10 cellular contexts compared by ENCODE assay signal in the genomic region with DNA sequence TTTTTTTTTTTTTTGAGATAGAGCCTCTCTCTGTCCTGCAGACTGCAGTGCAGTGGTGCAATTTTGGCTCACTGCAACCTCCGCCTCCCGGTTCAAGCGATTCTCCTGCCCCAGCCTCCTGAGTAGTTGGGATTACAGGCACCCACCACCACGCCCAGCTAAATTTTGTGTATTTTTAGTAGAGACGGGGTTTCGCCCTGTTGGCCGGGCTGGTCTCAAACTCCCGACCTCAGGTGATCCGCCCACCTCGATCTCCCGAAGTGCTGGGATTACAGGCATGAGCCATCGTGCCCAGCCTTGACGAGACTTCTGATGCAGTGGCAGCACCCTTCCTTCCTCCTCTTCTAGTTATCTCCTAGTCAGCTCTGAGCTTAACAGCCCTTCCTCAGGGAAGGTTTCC. TPM values are rescaled to one million over a fixed set of nuclear protein-coding genes. Genes with fewer than 3 reads are reported as not detected.
DNase-seq lines count a peak whose midpoint lies in the region; ATAC-seq and TF ChIP-seq lines count a peak whose summit lies in the region.
"Not testable (repeated sequence)": the region's sequence is repeated elsewhere in the genome, so short reads cannot be mapped to it uniquely, and the experiment has no call there.
"Had no signal": no experiment of that assay in that cellular context is flagged by ENCODE, and none has a peak within 500 bp of the region (broad histone marks: within the 10 kb centered on the region; RNA-seq: fewer than 3 reads in every experiment).

No MANE protein-coding gene starts in this region.

- H3K4me3 ChIP-seq in mucosa of descending colon: not testable (repeated sequence)

- not testable (repeated sequence) for ATAC-seq in activated CD4-positive, alpha-beta T cell treated with anti-CD3 and anti-CD28 coated beads for 36 hours; activated naive CD8-positive, alpha-beta T cell treated with anti-CD3 and anti-CD28 coated beads, Interleukin-2, amount 10 ng/mL, durations not matched to agents 7 days and 5 days (ENCODE audit: low read depth); mucosa of descending colon

- H3K4me1 ChIP-seq in mucosa of descending colon (ENCODE audit: low read depth): peaks cover 38% of the 10 kb centered on the region

- not testable (repeated sequence) for BruUV-seq in Calu3 (replicated peaks; lab: Mats Ljungman, UMichigan)

- H3K27me3 Mint-ChIP-seq in Calu3 (ENCODE audit: unreplicated experiment); activated CD4-positive, alpha-beta T cell treated with anti-CD3 and anti-CD28 coated beads for 36 hours; activated T-helper 1 cell treated with anti-CD3 and anti-CD28 coated beads, Interleukin-12 subunit alpha, Interleukin-12 subunit beta, Interleukin-2, Interleukin-4 antibody, amounts not matched to agents 30 ng/mL and 10 ng/mL and 1 ng/mL, durations not matched to agents 14 hours and 24 hours and 36 hours (ENCODE audit: insufficient read depth); activated naive CD8-positive, alpha-beta T cell treated with anti-CD3 and anti-CD28 coated beads, Interleukin-2, amount 10 ng/mL, durations not matched to agents 7 days and 5 days; neural crest cell (ENCODE audit: low read depth): not testable (repeated sequence)
- peaks cover 21% of the 10 kb centered on the region for H3K27me3 Mint-ChIP-seq in endothelial cell (ENCODE audit: unreplicated experiment)

- H3K4me1 Mint-ChIP-seq in Calu3 (ENCODE audit: low read depth, unreplicated experiment) (peaks cover 29% of the 10 kb centered on the region), endothelial cell (ENCODE audit: unreplicated experiment) (peaks cover 14% of the 10 kb centered on the region), neural crest cell (peaks cover 19% of the 10 kb centered on the region)
- peaks cover 49% of the 10 kb centered on the region for H3K4me1 Mint-ChIP-seq in activated CD4-positive, alpha-beta T cell treated with anti-CD3 and anti-CD28 coated beads for 36 hours
- peaks cover 51% of the 10 kb centered on the region for H3K4me1 Mint-ChIP-seq in activated T-helper 1 cell treated with anti-CD3 and anti-CD28 coated beads, Interleukin-12 subunit alpha, Interleukin-12 subunit beta, Interleukin-2, Interleukin-4 antibody, amounts not matched to agents 30 ng/mL and 10 ng/mL and 1 ng/mL, durations not matched to agents 14 hours and 24 hours and 36 hours (ENCODE audit: low read depth)
- peaks cover 41% of the 10 kb centered on the region for H3K4me1 Mint-ChIP-seq in activated naive CD8-positive, alpha-beta T cell treated with anti-CD3 and anti-CD28 coated beads, Interleukin-2, amount 10 ng/mL, durations not matched to agents 7 days and 5 days

- H3K36me3 Mint-ChIP-seq in Calu3 (ENCODE audit: insufficient read depth, unreplicated experiment) (peaks cover 69% of the 10 kb centered on the region), endothelial cell (ENCODE audit: low read depth, unreplicated experiment) (peaks cover 42% of the 10 kb centered on the region), neural crest cell (ENCODE audit: low read depth) (peaks cover 32% of the 10 kb centered on the region)
- peaks cover 56% of the 10 kb centered on the region for H3K36me3 Mint-ChIP-seq in activated CD4-positive, alpha-beta T cell treated with anti-CD3 and anti-CD28 coated beads for 36 hours (ENCODE audit: low read depth)
- peaks cover 59% of the 10 kb centered on the region for H3K36me3 Mint-ChIP-seq in activated T-helper 1 cell treated with anti-CD3 and anti-CD28 coated beads, Interleukin-12 subunit alpha, Interleukin-12 subunit beta, Interleukin-2, Interleukin-4 antibody, amounts not matched to agents 30 ng/mL and 10 ng/mL and 1 ng/mL, durations not matched to agents 14 hours and 24 hours and 36 hours (ENCODE audit: low read depth)
- H3K36me3 Mint-ChIP-seq in activated naive CD8-positive, alpha-beta T cell treated with anti-CD3 and anti-CD28 coated beads, Interleukin-2, amount 10 ng/mL, durations not matched to agents 7 days and 5 days: peaks cover 45% of the 10 kb centered on the region

- POLR2A ChIA-PET in activated CD4-positive, alpha-beta T cell treated with anti-CD3 and anti-CD28 coated beads for 36 hours (lab: Charles Lee): not testable (repeated sequence)
- POLR2A ChIA-PET in activated naive CD8-positive, alpha-beta T cell treated with anti-CD3 and anti-CD28 coated beads, Interleukin-2, amount 10 ng/mL, durations not matched to agents 7 days and 5 days (lab: Charles Lee): interaction anchor here (0.5 to 1.0 kb wide), 3 partner anchors 14 to 38 kb away, joined by 3 to 4 read pairs (median 3); no protein-coding TSS in a partner anchor

- H3K36me3 ChIP-seq in mucosa of descending colon (ENCODE audit: low read depth): not testable (repeated sequence)

- not testable (repeated sequence) for H3K9me3 Mint-ChIP-seq in Calu3 (ENCODE audit: low read depth, unreplicated experiment); activated CD4-positive, alpha-beta T cell treated with anti-CD3 and anti-CD28 coated beads for 36 hours (ENCODE audit: low read depth); activated T-helper 1 cell treated with anti-CD3 and anti-CD28 coated beads, Interleukin-12 subunit alpha, Interleukin-12 subunit beta, Interleukin-2, Interleukin-4 antibody, amounts not matched to agents 30 ng/mL and 10 ng/mL and 1 ng/mL, durations not matched to agents 14 hours and 24 hours and 36 hours; activated naive CD8-positive, alpha-beta T cell treated with anti-CD3 and anti-CD28 coated beads, Interleukin-2, amount 10 ng/mL, durations not matched to agents 7 days and 5 days; endothelial cell (ENCODE audit: unreplicated experiment); neural crest cell

- H3K9me3 ChIP-seq in mucosa of descending colon: not testable (repeated sequence)

- H3K27ac Mint-ChIP-seq in Calu3 (ENCODE audit: unreplicated experiment) (peak overlapping the region; percentile 12), neural crest cell (ENCODE audit: unreplicated experiment) (peak overlapping the region; percentile 40)
- H3K27ac Mint-ChIP-seq in activated CD4-positive, alpha-beta T cell treated with anti-CD3 and anti-CD28 coated beads for 36 hours: peak overlapping the region; percentile 22
- peak overlapping the region; percentile 73 for H3K27ac Mint-ChIP-seq in activated T-helper 1 cell treated with anti-CD3 and anti-CD28 coated beads, Interleukin-12 subunit alpha, Interleukin-12 subunit beta, Interleukin-2, Interleukin-4 antibody, amounts not matched to agents 30 ng/mL and 10 ng/mL and 1 ng/mL, durations not matched to agents 14 hours and 24 hours and 36 hours
- H3K27ac Mint-ChIP-seq in activated naive CD8-positive, alpha-beta T cell treated with anti-CD3 and anti-CD28 coated beads, Interleukin-2, amount 10 ng/mL, durations not matched to agents 7 days and 5 days: peak overlapping the region; percentile 46
- H3K27ac Mint-ChIP-seq in endothelial cell (ENCODE audit: unreplicated experiment): not testable (repeated sequence)

- not testable (repeated sequence) for TF ChIP-seq CTCF in Calu3 (IDR thresholded peaks at IDR 0.05; ENCODE audit: unreplicated experiment); endothelial cell (IDR thresholded peaks at IDR 0.05; ENCODE audit: unreplicated experiment); mucosa of descending colon (IDR thresholded peaks at IDR 0.05); neural crest cell (conservative IDR thresholded peaks at IDR 0.05)

- intact Hi-C loops in Calu3 (cut with micrococcal nuclease; ENCODE audit: unreplicated experiment); activated CD4-positive, alpha-beta T cell treated with anti-CD3 and anti-CD28 coated beads for 36 hours (cut with DNase I, micrococcal nuclease); activated T-helper 1 cell treated with anti-CD3 and anti-CD28 coated beads, Interleukin-12 subunit alpha, Interleukin-12 subunit beta, Interleukin-2, Interleukin-4 antibody, amounts not matched to agents 30 ng/mL and 10 ng/mL and 1 ng/mL, durations not matched to agents 14 hours and 24 hours and 36 hours (cut with micrococcal nuclease); mucosa of descending colon (cut with DNase I, micrococcal nuclease): not testable (repeated sequence)

- H3K4me3 Mint-ChIP-seq in Calu3 (ENCODE audit: low read depth, unreplicated experiment); activated CD4-positive, alpha-beta T cell treated with anti-CD3 and anti-CD28 coated beads for 36 hours: not testable (repeated sequence)
- H3K4me3 Mint-ChIP-seq in activated T-helper 1 cell treated with anti-CD3 and anti-CD28 coated beads, Interleukin-12 subunit alpha, Interleukin-12 subunit beta, Interleukin-2, Interleukin-4 antibody, amounts not matched to agents 30 ng/mL and 10 ng/mL and 1 ng/mL, durations not matched to agents 14 hours and 24 hours and 36 hours: peak overlapping the region; percentile 90
- H3K4me3 Mint-ChIP-seq in activated naive CD8-positive, alpha-beta T cell treated with anti-CD3 and anti-CD28 coated beads, Interleukin-2, amount 10 ng/mL, durations not matched to agents 7 days and 5 days: peak overlapping the region; percentile 36
- H3K4me3 Mint-ChIP-seq in endothelial cell (ENCODE audit: unreplicated experiment): peak overlapping the region; percentile 48
- peak overlapping the region; percentile 84 for H3K4me3 Mint-ChIP-seq in neural crest cell

- DNase-seq in Calu3; activated CD4-positive, alpha-beta T cell treated with anti-CD3 and anti-CD28 coated beads for 36 hours; activated T-helper 1 cell treated with anti-CD3 and anti-CD28 coated beads, Interleukin-12 subunit alpha, Interleukin-12 subunit beta, Interleukin-2, Interleukin-4 antibody, amounts not matched to agents 30 ng/mL and 10 ng/mL and 1 ng/mL, durations not matched to agents 14 hours and 24 hours and 36 hours (ENCODE audit: low spot score); activated naive CD8-positive, alpha-beta T cell treated with anti-CD3 and anti-CD28 coated beads, Interleukin-2, amount 10 ng/mL, durations not matched to agents 7 days and 5 days; endothelial cell (ENCODE audit: low spot score); neural crest cell (ENCODE audit: low read depth, low spot score): not testable (repeated sequence)
- DNase-seq in mucosa of descending colon: peak in 2 of 3 donors; percentile 26 to 44

- CTCF ChIA-PET in Calu3 (lab: Charles Lee): not testable (repeated sequence)
- CTCF ChIA-PET in activated CD4-positive, alpha-beta T cell treated with anti-CD3 and anti-CD28 coated beads for 36 hours (lab: Charles Lee): interaction anchor here (1.1 kb wide), 1 partner anchor 9 kb away, joined by 5 read pairs; no protein-coding TSS in a partner anchor

RNA-seq across cellular contexts. Expression of gene PHYKPL, which starts 3.5 kb away (rescaled TPM):
- total RNA-seq in Calu3 (2022) (87.5 and 96.7 TPM in 2 replicates), endothelial cell (ENCODE audit: unreplicated experiment) (53.1 TPM), mucosa of descending colon (100 to 1,000 TPM; 179 to 331 (median 194) TPM), neural crest cell (53.9 and 55.7 TPM in 2 replicates)
- total RNA-seq in activated CD4-positive, alpha-beta T cell treated with anti-CD3 and anti-CD28 coated beads for 36 hours: 10 to 100 TPM; 67.2 to 68.4 TPM
- 84.4 and 86.7 TPM in 2 replicates for total RNA-seq in activated T-helper 1 cell treated with anti-CD3 and anti-CD28 coated beads, Interleukin-12 subunit alpha, Interleukin-12 subunit beta, Interleukin-2, Interleukin-4 antibody, amounts not matched to agents 30 ng/mL and 10 ng/mL and 1 ng/mL, durations not matched to agents 14 hours and 24 hours and 36 hours
- total RNA-seq in activated naive CD8-positive, alpha-beta T cell treated with anti-CD3 and anti-CD28 coated beads, Interleukin-2, amount 10 ng/mL, durations not matched to agents 7 days and 5 days: 100 to 1,000 TPM; 158 to 165 TPM

RNA-seq across cellular contexts. Expression of gene HNRNPAB, which starts 24.8 kb away (rescaled TPM):
- total RNA-seq in Calu3 (2022) (306 and 314 TPM in 2 replicates), endothelial cell (ENCODE audit: unreplicated experiment) (162 TPM), mucosa of descending colon (100 to 1,000 TPM; 209 to 327 (median 244) TPM), neural crest cell (464 and 466 TPM in 2 replicates)
- 100 to 1,000 TPM; 258 to 336 TPM for total RNA-seq in activated CD4-positive, alpha-beta T cell treated with anti-CD3 and anti-CD28 coated beads for 36 hours
- 459 and 472 TPM in 2 replicates for total RNA-seq in activated T-helper 1 cell treated with anti-CD3 and anti-CD28 coated beads, Interleukin-12 subunit alpha, Interleukin-12 subunit beta, Interleukin-2, Interleukin-4 antibody, amounts not matched to agents 30 ng/mL and 10 ng/mL and 1 ng/mL, durations not matched to agents 14 hours and 24 hours and 36 hours
- total RNA-seq in activated naive CD8-positive, alpha-beta T cell treated with anti-CD3 and anti-CD28 coated beads, Interleukin-2, amount 10 ng/mL, durations not matched to agents 7 days and 5 days: 100 to 1,000 TPM; 183 to 198 TPM

RNA-seq across cellular contexts. Expression of gene GMCL2, which starts 41.9 kb away (rescaled TPM):
- total RNA-seq in Calu3 (2022) (not detected in 2 replicates), endothelial cell (ENCODE audit: unreplicated experiment) (not detected), mucosa of descending colon (not detected), neural crest cell (not detected in 2 replicates)
- not detected for total RNA-seq in activated CD4-positive, alpha-beta T cell treated with anti-CD3 and anti-CD28 coated beads for 36 hours
- total RNA-seq in activated T-helper 1 cell treated with anti-CD3 and anti-CD28 coated beads, Interleukin-12 subunit alpha, Interleukin-12 subunit beta, Interleukin-2, Interleukin-4 antibody, amounts not matched to agents 30 ng/mL and 10 ng/mL and 1 ng/mL, durations not matched to agents 14 hours and 24 hours and 36 hours: not detected in 2 replicates
- total RNA-seq in activated naive CD8-positive, alpha-beta T cell treated with anti-CD3 and anti-CD28 coated beads, Interleukin-2, amount 10 ng/mL, durations not matched to agents 7 days and 5 days: not detected
- total RNA-seq: A673, IMR-90, M059J had no signal
